18 cellular contexts compared by ENCODE assay signal in the genomic region with DNA sequence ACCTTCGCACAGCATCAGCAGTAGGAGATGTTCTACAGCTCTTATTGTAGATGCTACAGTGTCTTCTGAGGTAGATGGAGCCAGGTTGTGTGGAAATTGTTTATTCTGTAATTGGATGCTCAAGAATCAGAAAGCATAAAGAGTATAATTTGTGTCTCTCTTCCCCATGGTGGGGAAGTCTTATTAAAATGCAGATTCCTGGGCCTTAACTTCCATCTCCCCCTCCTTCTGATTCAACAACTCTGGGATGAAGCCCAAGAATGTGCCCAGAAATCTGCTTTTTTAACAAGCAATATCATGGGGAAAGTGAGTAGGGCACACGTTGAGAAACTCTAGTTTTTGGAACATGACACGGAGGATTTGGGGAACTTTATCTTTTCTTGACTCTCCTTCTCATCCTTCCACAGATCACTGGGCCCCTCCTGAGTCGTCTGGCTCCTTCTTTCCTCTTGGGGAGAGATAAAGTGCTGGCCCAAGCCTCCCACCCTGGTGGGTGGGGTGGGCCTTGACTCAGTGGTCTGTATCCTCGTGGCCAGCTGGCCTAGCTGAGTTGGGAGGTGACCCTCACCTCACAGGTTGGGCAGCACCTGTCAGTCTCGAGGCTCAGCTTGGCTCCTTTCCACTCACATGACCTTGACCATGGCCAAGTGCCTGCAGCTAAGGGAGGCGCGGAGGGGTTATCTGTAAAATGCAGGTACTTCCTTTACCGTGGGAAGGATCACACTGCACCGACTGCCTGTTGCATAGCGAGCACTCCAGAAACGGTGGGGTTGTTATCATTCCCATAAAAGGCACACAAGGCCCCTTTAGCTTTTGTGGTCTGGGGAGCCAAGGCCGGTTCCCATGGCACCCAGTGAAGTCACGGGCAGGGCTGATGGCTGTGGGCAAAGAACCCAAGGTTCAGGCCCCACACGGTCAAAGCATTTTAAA.
DNase-seq lines count a peak whose midpoint lies in the region; ATAC-seq and TF ChIP-seq lines count a peak whose summit lies in the region.
"Had no signal": no experiment of that assay in that cellular context is flagged by ENCODE, and none has a peak within 500 bp of the region (broad histone marks: within the 10 kb centered on the region; RNA-seq: fewer than 3 reads in every experiment).

No MANE protein-coding gene starts in this region.

- H3K4me1 Mint-ChIP-seq in CD14-positive monocyte: peaks cover 84% of the 10 kb centered on the region
- peaks cover 95% of the 10 kb centered on the region for H3K4me1 Mint-ChIP-seq in activated B cell treated with CpG ODN at 0.5 μM for 24 hours
- H3K4me1 Mint-ChIP-seq in neural progenitor cell: peaks cover 61% of the 10 kb centered on the region

- dilution Hi-C loops in IMR-90 (cut with HindIII; ENCODE audit: low sequenced_read_pairs, unreplicated experiment): no loop called here

- TF ChIP-seq CTCF in CD14-positive monocyte (IDR thresholded peaks at IDR 0.05): no peak
- no peak for TF ChIP-seq CTCF in IMR-90 (conservative IDR thresholded peaks at IDR 0.05; ENCODE audit: low read depth, low read length)
- no peak for TF ChIP-seq CTCF in activated B cell treated with CpG ODN at 0.5 μM for 24 hours (IDR thresholded peaks at IDR 0.05)
- TF ChIP-seq CTCF in neural progenitor cell (IDR thresholded peaks at IDR 0.05): no peak
- no peak for TF ChIP-seq CTCF in upper lobe of right lung (IDR thresholded peaks at IDR 0.05)

- H3K4me3 ChIP-seq in IMR-90 (ENCODE audit: insufficient read depth, low read depth, low read length) (no peak overlapping the region), neural progenitor cell (no peak overlapping the region), upper lobe of right lung (no peak overlapping the region)
- H3K4me3 ChIP-seq: sigmoid colon had no signal

- no peak overlapping the region for H4K5ac ChIP-seq in IMR-90 (ENCODE audit: low read depth, low read length)

- WGBS in IMR-90 (ENCODE audit: extremely low coverage in 2 of 2, insufficient read length in 1 of 2), 2 experiments: 100% methylated on average over 3 of the region's 15 CpGs; no CpG with 5 or more reads in 1 of the 2 experiments

- peak overlapping the region; percentile 11 for H2AFZ ChIP-seq in IMR-90 (replicated peaks; ENCODE audit: low read length, poor library complexity)
- no peak overlapping the region for H2AFZ ChIP-seq in neural progenitor cell (replicated peaks)

- no peak overlapping the region for H2BK20ac ChIP-seq in IMR-90 (ENCODE audit: low read depth, low read length)

- TF ChIP-seq POLR2A in IMR-90 (IDR thresholded peaks at IDR 0.05; ENCODE audit: low read depth, low read length): no peak

- no peak for TF ChIP-seq RAD21 in IMR-90 (IDR thresholded peaks at IDR 0.05; ENCODE audit: low read length)

- H3K27ac Mint-ChIP-seq in CD14-positive monocyte (peak overlapping the region in 6 of 7 donors; percentile 31 to 73 (median 48)), activated B cell treated with CpG ODN at 0.5 μM for 24 hours (peak overlapping the region; percentile 38), neural progenitor cell (peak overlapping the region; percentile 59)

- peaks cover 4% of the 10 kb centered on the region for H3F3A ChIP-seq in neural progenitor cell (ENCODE audit: low read depth)

- DNase-seq in CD14-positive monocyte (ENCODE audit: low spot score) (no peak), IMR-90 (no peak), activated B cell treated with CpG ODN at 0.5 μM for 24 hours (no peak), neural progenitor cell (ENCODE audit: low spot score) (no peak), DMS 273 (lab: John Stamatoyannopoulos, UW; ENCODE audit: unreplicated experiment) (no peak), upper lobe of right lung (no peak), GM03348 (ENCODE audit: low spot score) (no peak)
- DNase-seq: anterior cingulate cortex; Calu3; foreskin fibroblast; GOT3; NCI-H187; NCI-H510A treated with DMSO at 0.1 percent for 48 hours; SHP77 treated with DMSO at 0.1 percent for 48 hours; sigmoid colon; stimulated activated CD4-positive, alpha-beta T cell treated with anti-CD3 and anti-CD28 coated beads, Interleukin-2, amount 100 ng/mL, for 24 hours; T-helper 1 cell had no signal

- POLR2A ChIA-PET in IMR-90 (lab: Charles Lee; ENCODE audit: unreplicated experiment): no interaction called here
- POLR2A ChIA-PET in activated B cell treated with CpG ODN at 0.5 μM for 24 hours (lab: Charles Lee): no interaction called here

- no peak overlapping the region for H2AK9ac ChIP-seq in IMR-90 (replicated peaks; ENCODE audit: low read depth, low read length, poor library complexity)

- H3K9me1 ChIP-seq in IMR-90 (ENCODE audit: insufficient read depth, low read length): peaks cover 11% of the 10 kb centered on the region

- H3K9ac ChIP-seq in IMR-90 (ENCODE audit: low read depth, low read length): no peak overlapping the region
- no peak overlapping the region for H3K9ac ChIP-seq in neural progenitor cell

- no peak overlapping the region for H3K4me3 Mint-ChIP-seq in CD14-positive monocyte
- no peak overlapping the region for H3K4me3 Mint-ChIP-seq in activated B cell treated with CpG ODN at 0.5 μM for 24 hours
- H3K4me3 Mint-ChIP-seq in neural progenitor cell: no peak overlapping the region

- peaks cover 0 to 1% (median 0%) of the 10 kb centered on the region in 3 donors for H3K27me3 Mint-ChIP-seq in CD14-positive monocyte (ENCODE audit: low read depth in 3 of 3)
- H3K27me3 Mint-ChIP-seq in activated B cell treated with CpG ODN at 0.5 μM for 24 hours: no peaks in the 10 kb centered on the region
- H3K27me3 Mint-ChIP-seq in neural progenitor cell (ENCODE audit: insufficient read depth, low read depth): peaks cover 8% of the 10 kb centered on the region

- H3K23ac ChIP-seq in IMR-90 (ENCODE audit: low read depth, low read length): no peak overlapping the region

- CTCF ChIA-PET in IMR-90 (lab: Yijun Ruan, JAX) (no interaction called here), activated B cell treated with CpG ODN at 0.5 μM for 24 hours (lab: Charles Lee) (interaction anchor here (1.2 kb wide), 1 partner anchor 217 kb away, joined by 5 read pairs; no protein-coding TSS in a partner anchor)

- intact Hi-C loops in CD14-positive monocyte (cut with micrococcal nuclease) (no loop called here), IMR-90 (cut with micrococcal nuclease) (no loop called here), activated B cell treated with CpG ODN at 0.5 μM for 24 hours (cut with micrococcal nuclease) (no loop called here), upper lobe of right lung (cut with DNase I) (no loop called here)

- H3K56ac ChIP-seq in IMR-90 (ENCODE audit: extremely low read depth, insufficient read depth, low read length): no peak overlapping the region

- H3K36me3 ChIP-seq in IMR-90 (ENCODE audit: control insufficient read depth, insufficient read depth, low read length): no peaks in the 10 kb centered on the region
- H3K36me3 ChIP-seq in neural progenitor cell: no peaks in the 10 kb centered on the region
- no peaks in the 10 kb centered on the region for H3K36me3 ChIP-seq in upper lobe of right lung
- H3K36me3 ChIP-seq: sigmoid colon had no signal

- H4K20me1 ChIP-seq in IMR-90 (ENCODE audit: insufficient read depth, low read length) (no peaks in the 10 kb centered on the region), neural progenitor cell (ENCODE audit: low read depth) (no peaks in the 10 kb centered on the region)

- no peak overlapping the region for H3K18ac ChIP-seq in IMR-90 (ENCODE audit: low read depth, low read length)

- no peak overlapping the region for H2BK15ac ChIP-seq in IMR-90 (ENCODE audit: low read depth, low read length)

- H3K79me1 ChIP-seq in IMR-90 (ENCODE audit: low read depth in 1 of 2, low read length in 2 of 2): no peaks in the 10 kb centered on the region; a peak in 1 of 4 replicates

- H3K79me2 ChIP-seq in neural progenitor cell (ENCODE audit: low read depth): no peaks in the 10 kb centered on the region

- peak overlapping the region; percentile 31; the same call in 1 of the 2 replicates for H2AK5ac ChIP-seq in IMR-90 (ENCODE audit: low read depth, low read length)

- no peak overlapping the region for H4K91ac ChIP-seq in IMR-90 (ENCODE audit: insufficient read depth, low read depth, low read length)

- H3K4ac ChIP-seq in IMR-90 (ENCODE audit: low read depth, low read length): no peak overlapping the region

- H3K27ac ChIP-seq in IMR-90 (ENCODE audit: insufficient read depth, low read length): no peak overlapping the region
- H3K27ac ChIP-seq in neural progenitor cell: no peak overlapping the region
- no peak overlapping the region for H3K27ac ChIP-seq in upper lobe of right lung
- H3K27ac ChIP-seq: sigmoid colon had no signal

- no TSS peak for BruUV-seq in IMR-90 (replicated peaks; lab: Mats Ljungman, UMichigan)

- H3K9me3 Mint-ChIP-seq in CD14-positive monocyte: peaks cover 0 to 2% (median 0%) of the 10 kb centered on the region in 7 donors
- H3K9me3 Mint-ChIP-seq in activated B cell treated with CpG ODN at 0.5 μM for 24 hours: no peaks in the 10 kb centered on the region
- H3K9me3 Mint-ChIP-seq in neural progenitor cell: peaks cover 8% of the 10 kb centered on the region

- H3K36me3 Mint-ChIP-seq in CD14-positive monocyte (peaks cover 24 to 30% of the 10 kb centered on the region in 2 donors), activated B cell treated with CpG ODN at 0.5 μM for 24 hours (ENCODE audit: low read depth) (peaks cover 19% of the 10 kb centered on the region), neural progenitor cell (peaks cover 14% of the 10 kb centered on the region)

- no peak overlapping the region for H3K4me2 ChIP-seq in IMR-90 (ENCODE audit: low read depth, low read length)
- no peak overlapping the region for H3K4me2 ChIP-seq in neural progenitor cell

- no peak overlapping the region for H4K8ac ChIP-seq in IMR-90 (ENCODE audit: low read depth in 2 of 2, low read length in 2 of 2)

- no peak overlapping the region for H3K14ac ChIP-seq in IMR-90 (replicated peaks; ENCODE audit: low read depth, low read length)

- no peaks in the 10 kb centered on the region for H3K27me3 ChIP-seq in IMR-90 (ENCODE audit: control insufficient read depth, insufficient read depth, low read length)
- no peaks in the 10 kb centered on the region for H3K27me3 ChIP-seq in neural progenitor cell
- H3K27me3 ChIP-seq in upper lobe of right lung: no peaks in the 10 kb centered on the region
- H3K27me3 ChIP-seq: sigmoid colon had no signal

- no peak overlapping the region for H2BK5ac ChIP-seq in IMR-90 (ENCODE audit: low read depth, low read length, poor library complexity, severe bottlenecking)

- ATAC-seq in IMR-90 (ENCODE audit: low read depth) (no peak), activated B cell treated with CpG ODN at 0.5 μM for 24 hours (ENCODE audit: low read depth) (no peak), upper lobe of right lung (no peak), GM18868 (IDR thresholded peaks at IDR 0.05; ENCODE audit: unreplicated experiment) (no peak)

- in situ Hi-C loops in IMR-90 (cut with MboI; ENCODE audit: low sequenced_read_pairs): no loop called here

- H2BK120ac ChIP-seq in IMR-90 (ENCODE audit: low read depth, low read length): no peak overlapping the region

- no peaks in the 10 kb centered on the region for H3K4me1 ChIP-seq in IMR-90 (ENCODE audit: control insufficient read depth, insufficient read depth, low read length)
- peaks cover 15% of the 10 kb centered on the region for H3K4me1 ChIP-seq in neural progenitor cell
- H3K4me1 ChIP-seq in upper lobe of right lung: peaks cover 33% of the 10 kb centered on the region

- H3K9me3 ChIP-seq in IMR-90 (ENCODE audit: control insufficient read depth, insufficient read depth, low read length): no peaks in the 10 kb centered on the region
- no peaks in the 10 kb centered on the region for H3K9me3 ChIP-seq in neural progenitor cell (ENCODE audit: low read depth)
- H3K9me3 ChIP-seq in upper lobe of right lung: no peaks in the 10 kb centered on the region
- H3K9me3 ChIP-seq: sigmoid colon had no signal
